Comparison of ENCODE assay signal across 20 cellular contexts in the genomic region with DNA sequence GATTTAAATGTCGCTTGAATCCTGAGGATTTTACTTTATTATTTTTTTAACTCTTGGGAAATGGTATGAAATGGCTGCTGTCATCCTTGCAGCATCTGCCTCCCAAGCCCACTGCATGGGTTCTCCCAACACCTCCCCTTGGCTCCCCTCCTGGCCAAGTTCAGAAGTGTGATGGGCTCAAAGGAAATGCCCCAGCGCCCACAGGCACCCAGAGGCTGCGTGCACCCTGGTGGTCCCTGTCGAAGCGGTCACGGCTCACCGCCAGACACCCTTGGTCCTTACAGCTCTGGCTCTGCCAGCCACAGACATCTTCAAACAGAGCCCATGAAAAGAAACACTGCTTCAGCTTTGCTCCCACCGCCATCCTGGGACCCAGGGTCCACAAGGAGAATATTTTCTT.
DNase-seq lines count a peak whose midpoint lies in the region; ATAC-seq, FAIRE-seq and TF ChIP-seq lines count a peak whose summit lies in the region.
"Had no signal": no experiment of that assay in that cellular context is flagged by ENCODE, and none has a peak within 500 bp of the region (broad histone marks: within the 10 kb centered on the region; RNA-seq: fewer than 3 reads in every experiment).

No MANE protein-coding gene starts in this region.

- no peaks in the 10 kb centered on the region for H3K9me3 Mint-ChIP-seq in astrocyte (ENCODE audit: unreplicated experiment)
- H3K9me3 Mint-ChIP-seq: activated naive CD8-positive, alpha-beta T cell treated with anti-CD3 and anti-CD28 coated beads for 36 hours had no signal

- H3K79me2 ChIP-seq in astrocyte (ENCODE audit: insufficient read depth, low read length) = peaks cover 90% of the 10 kb centered on the region

- peaks cover 19% of the 10 kb centered on the region for H3K4me1 Mint-ChIP-seq in astrocyte (ENCODE audit: low read depth, unreplicated experiment)
- H3K4me1 Mint-ChIP-seq: activated naive CD8-positive, alpha-beta T cell treated with anti-CD3 and anti-CD28 coated beads for 36 hours had no signal

- no peaks in the 10 kb centered on the region for H3K9me3 ChIP-seq in astrocyte (ENCODE audit: insufficient read depth, low read depth, low read length)
- no peaks in the 10 kb centered on the region for H3K9me3 ChIP-seq in muscle layer of duodenum (ENCODE audit: control insufficient read depth in 1 of 2, low read length in 2 of 2)

- no peak for TF ChIP-seq CTCF in astrocyte (IDR thresholded peaks at IDR 0.05; ENCODE audit: insufficient read depth, low read depth, low read length)

- H3K27me3 ChIP-seq in astrocyte (ENCODE audit: insufficient read depth, low read length) (no peaks in the 10 kb centered on the region), muscle layer of duodenum (ENCODE audit: low read depth, low read length) (no peaks in the 10 kb centered on the region)

- peak overlapping the region; percentile 69 for H3K27ac Mint-ChIP-seq in astrocyte (ENCODE audit: unreplicated experiment)
- H3K27ac Mint-ChIP-seq: activated naive CD8-positive, alpha-beta T cell treated with anti-CD3 and anti-CD28 coated beads for 36 hours; dendritic cell treated with granulocyte-macrophage colony-stimulating factor and Interleukin-4, amounts not matched to agents 40 ng/mL and 50 ng/mL, for 4 days had no signal

- peak; percentile 47 for DNase-seq in activated effector memory CD4-positive, alpha-beta T cell treated with anti-CD3 and anti-CD28 coated beads, Interleukin-2, amount 50 U/mL, for 16 hours
- DNase-seq in activated effector memory CD4-positive, alpha-beta T cell treated with Interleukin-2 at 50 U/mL for 16 hours = no peak
- DNase-seq in astrocyte (ENCODE audit: low read depth) = no peak
- no peak for DNase-seq in COR-L47 (lab: John Stamatoyannopoulos, UW)
- no peak for DNase-seq in DMS53 treated with DMSO at 0.1 percent for 48 hours (lab: John Stamatoyannopoulos, UW; ENCODE audit: unreplicated experiment)
- DNase-seq: 8988T; activated naive CD8-positive, alpha-beta T cell treated with anti-CD3 and anti-CD28 coated beads for 36 hours; DMS79; GOT3; NCI-H2029; NCI-H510A; nucleus accumbens; stimulated activated CD4-positive, alpha-beta T cell treated with anti-CD3 and anti-CD28 coated beads, Interleukin-4, amount 100 ng/mL, for 1 hour had no signal

- no peak for FAIRE-seq in astrocyte (lab: Jason Lieb, UNC)

- ATAC-seq in GM19452 (IDR thresholded peaks at IDR 0.05; ENCODE audit: unreplicated experiment) (no peak), GM18858 (IDR thresholded peaks at IDR 0.05; ENCODE audit: unreplicated experiment) (no peak)
- ATAC-seq: left lobe of liver had no signal

- no peaks in the 10 kb centered on the region for H3K27me3 Mint-ChIP-seq in astrocyte (ENCODE audit: low read depth, unreplicated experiment)
- H3K27me3 Mint-ChIP-seq: activated naive CD8-positive, alpha-beta T cell treated with anti-CD3 and anti-CD28 coated beads for 36 hours; dendritic cell treated with granulocyte-macrophage colony-stimulating factor and Interleukin-4, amounts not matched to agents 40 ng/mL and 50 ng/mL, for 4 days had no signal

- H3K27ac ChIP-seq in astrocyte (ENCODE audit: low read depth, low read length) (no peak overlapping the region), muscle layer of duodenum (ENCODE audit: low read length) (peak overlapping the region; percentile 39)
- H3K27ac ChIP-seq: C4-2B, KMS-11 had no signal

- peaks cover 78% of the 10 kb centered on the region for H4K20me1 ChIP-seq in astrocyte (ENCODE audit: insufficient read depth, low read length)

- no peak overlapping the region for H3K4me3 ChIP-seq in astrocyte (ENCODE audit: insufficient read depth, low read depth, low read length)
- no peak overlapping the region for H3K4me3 ChIP-seq in muscle layer of duodenum (ENCODE audit: low read depth in 1 of 2, low read length in 2 of 2)

- H3K36me3 Mint-ChIP-seq in astrocyte (ENCODE audit: low read depth, unreplicated experiment) = peaks cover 4% of the 10 kb centered on the region
- H3K36me3 Mint-ChIP-seq: activated naive CD8-positive, alpha-beta T cell treated with anti-CD3 and anti-CD28 coated beads for 36 hours had no signal

- no peak overlapping the region for H2AFZ ChIP-seq in astrocyte (ENCODE audit: low read depth, low read length)

- H3K9ac ChIP-seq in astrocyte (ENCODE audit: low read length) = peak overlapping the region; percentile 18
- H3K9ac ChIP-seq: KMS-11 had no signal

- H3K4me1 ChIP-seq in astrocyte (ENCODE audit: insufficient read depth, low read length) = peaks cover 9% of the 10 kb centered on the region
- peaks cover 0 to 5% of the 10 kb centered on the region in 2 donors for H3K4me1 ChIP-seq in muscle layer of duodenum (ENCODE audit: control insufficient read depth in 1 of 2, insufficient read depth in 2 of 2, low read length in 2 of 2)

- no peak overlapping the region for H3K4me3 Mint-ChIP-seq in astrocyte (ENCODE audit: unreplicated experiment)
- H3K4me3 Mint-ChIP-seq: activated naive CD8-positive, alpha-beta T cell treated with anti-CD3 and anti-CD28 coated beads for 36 hours; dendritic cell treated with granulocyte-macrophage colony-stimulating factor and Interleukin-4, amounts not matched to agents 40 ng/mL and 50 ng/mL, for 4 days had no signal

- H3K4me2 ChIP-seq in astrocyte (ENCODE audit: low read length) = peak overlapping the region; percentile 55
- H3K4me2 ChIP-seq: KMS-11 had no signal

- H3K36me3 ChIP-seq in astrocyte (ENCODE audit: insufficient read depth, low read length) (no peaks in the 10 kb centered on the region), muscle layer of duodenum (ENCODE audit: control insufficient read depth in 1 of 2, insufficient read depth in 2 of 2, low read length in 2 of 2) (no peaks in the 10 kb centered on the region)
